28 cellular contexts compared by ENCODE assay signal in genomic region chr17:73356561-73357170, GRCh38. TPM values are rescaled to one million over a fixed set of nuclear protein-coding genes. Genes with fewer than 3 reads are reported as not detected.
DNase-seq lines count a peak whose midpoint lies in the region; FAIRE-seq and TF ChIP-seq lines count a peak whose summit lies in the region.
"Had no signal": no experiment of that assay in that cellular context is flagged by ENCODE, and none has a peak within 500 bp of the region (broad histone marks: within the 10 kb centered on the region; RNA-seq: fewer than 3 reads in every experiment).

No MANE protein-coding gene starts in this region.

- H2AFZ ChIP-seq in H1 (ENCODE audit: low read length) (no peak overlapping the region), PC-9 (no peak overlapping the region)
- H2AFZ ChIP-seq: GM23338 had no signal

- H3K9ac ChIP-seq in H1 (replicated peaks in 1 of 4; ENCODE audit: extremely low read depth in 1 of 4, low read depth in 3 of 4, low read length in 3 of 4) = no peak overlapping the region

- H3K27me3 ChIP-seq in breast epithelium (no peaks in the 10 kb centered on the region), H1 (replicated peaks in 1 of 4; ENCODE audit: control insufficient read depth in 3 of 4, extremely low read depth in 1 of 4, insufficient read depth in 3 of 4, low read length in 3 of 4) (no peaks in the 10 kb centered on the region), transverse colon (no peaks in the 10 kb centered on the region), PC-9 (ENCODE audit: insufficient read depth, low read depth) (no peaks in the 10 kb centered on the region)
- H3K27me3 ChIP-seq: MG63, SJSA1, tibial artery had no signal

- intact Hi-C loops in breast epithelium (cut with DNase I; ENCODE audit: low total_unique reads) (no loop called here), MCF 10A (cut with micrococcal nuclease) (no loop called here), transverse colon (cut with DNase I; ENCODE audit: low total_unique reads) (no loop called here), PC-9 (cut with micrococcal nuclease; ENCODE audit: unreplicated experiment) (no loop called here)

- no peak overlapping the region for H2BK20ac ChIP-seq in H1 (ENCODE audit: low read length)

- CTCF ChIA-PET in MCF 10A (lab: Yijun Ruan, JAX) = interaction anchor here (0.7 to 1.5 kb wide), 4 partner anchors 8 to 47 kb away, joined by 3 to 8 read pairs (median 4); no protein-coding TSS in a partner anchor
- CTCF ChIA-PET in H1 (lab: Charles Lee; ENCODE audit: partially characterized antibody) = interaction anchor here (1.2 to 3.0 kb wide), 7 partner anchors 9 to 100 kb away, joined by 4 to 11 read pairs (median 7); partner anchors contain the start of gene CDC42EP4
- CTCF ChIA-PET in PC-9 (lab: Charles Lee) = no interaction called here

- H3K4me1 Mint-ChIP-seq in MCF 10A (ENCODE audit: insufficient read depth, unreplicated experiment) (peaks cover 20% of the 10 kb centered on the region), nephron (peaks cover 16% of the 10 kb centered on the region)
- H3K4me1 Mint-ChIP-seq: activated naive CD8-positive, alpha-beta T cell treated with anti-CD3 and anti-CD28 coated beads, Interleukin-2, amount 10 ng/mL, durations not matched to agents 7 days and 5 days; CD8-positive, alpha-beta memory T cell; T-helper 17 cell had no signal

- TF ChIP-seq EP300 in H1 (IDR thresholded peaks at IDR 0.05; ENCODE audit: borderline replicate concordance in 1 of 2, low read depth in 2 of 2, low read length in 2 of 2) = no peak
- TF ChIP-seq EP300 in transverse colon (IDR thresholded peaks at IDR 0.05; ENCODE audit: low read depth) = no peak

- WGBS in H1 (ENCODE audit: extremely low coverage in 1 of 2, insufficient coverage in 1 of 2, insufficient read length in 1 of 2, insufficient replicate concordance in 2 of 2, low coverage in 1 of 2, low lambda C conversion rate in 2 of 2, missing lambda C conversion rate in 1 of 2), 2 experiments = 89% methylated on average over 8 of the region's 8 CpGs; no CpG with 5 or more reads in 1 of the 2 experiments
- WGBS in transverse colon (ENCODE audit: low coverage in 1 of 2), 2 donors = 80% methylated on average over 8 of the region's 8 CpGs; no CpG with 5 or more reads in 1 of the 2 donors

- H3K9me3 Mint-ChIP-seq in MCF 10A (ENCODE audit: unreplicated experiment) = no peaks in the 10 kb centered on the region
- H3K9me3 Mint-ChIP-seq in nephron = no peaks in the 10 kb centered on the region
- H3K9me3 Mint-ChIP-seq: activated naive CD8-positive, alpha-beta T cell treated with anti-CD3 and anti-CD28 coated beads, Interleukin-2, amount 10 ng/mL, durations not matched to agents 7 days and 5 days; CD8-positive, alpha-beta memory T cell; GM23338 had no signal

- no peaks in the 10 kb centered on the region for H3K79me2 ChIP-seq in H1 (ENCODE audit: control insufficient read depth in 1 of 2, insufficient read depth in 2 of 2, low read length in 2 of 2)
- no peaks in the 10 kb centered on the region for H3K79me2 ChIP-seq in PC-9 (ENCODE audit: low read depth)

- no peak overlapping the region for H2BK5ac ChIP-seq in H1 (ENCODE audit: low read depth, low read length)

- H3F3A ChIP-seq in PC-9 (ENCODE audit: insufficient read depth, low read depth) = 0 out of 2 replicates have a peak, but pooled peaks cover 7% of the 10 kb centered on the region

- FAIRE-seq in H1 (lab: Jason Lieb, UNC) = no peak
- FAIRE-seq: GM18507, K562, keratinocyte had no signal

- H3K79me1 ChIP-seq in H1 (ENCODE audit: low read depth, low read length) = no peaks in the 10 kb centered on the region

- H4K20me1 ChIP-seq in H1 (replicated peaks in 1 of 2; ENCODE audit: control insufficient read depth in 1 of 2, insufficient read depth in 2 of 2, low read length in 2 of 2) = no peaks in the 10 kb centered on the region
- H4K20me1 ChIP-seq in PC-9 (ENCODE audit: insufficient read depth) = no peaks in the 10 kb centered on the region

- H3K27me3 Mint-ChIP-seq in MCF 10A (ENCODE audit: insufficient read depth, unreplicated experiment) (no peaks in the 10 kb centered on the region), nephron (ENCODE audit: low read depth) (no peaks in the 10 kb centered on the region)
- H3K27me3 Mint-ChIP-seq: activated naive CD8-positive, alpha-beta T cell treated with anti-CD3 and anti-CD28 coated beads, Interleukin-2, amount 10 ng/mL, durations not matched to agents 7 days and 5 days; CD8-positive, alpha-beta memory T cell; T-helper 17 cell had no signal

- no peak for TF ChIP-seq RAD21 in H1 (IDR thresholded peaks at IDR 0.05 in 1 of 2, conservative IDR thresholded peaks at IDR 0.05 in 1 of 2; ENCODE audit: low read depth in 2 of 2, low read length in 2 of 2)

- H3K4me3 Mint-ChIP-seq in MCF 10A (ENCODE audit: unreplicated experiment) = no peak overlapping the region
- H3K4me3 Mint-ChIP-seq in nephron = no peak overlapping the region
- H3K4me3 Mint-ChIP-seq: activated naive CD8-positive, alpha-beta T cell treated with anti-CD3 and anti-CD28 coated beads, Interleukin-2, amount 10 ng/mL, durations not matched to agents 7 days and 5 days; CD8-positive, alpha-beta memory T cell; GM23338; T-helper 17 cell had no signal

- no peak overlapping the region for H4K8ac ChIP-seq in H1 (ENCODE audit: extremely low read depth, insufficient read depth, low read length)

- H3K23ac ChIP-seq in H1 (ENCODE audit: insufficient read length) = no peak overlapping the region

- no peaks in the 10 kb centered on the region for H3K9me2 ChIP-seq in PC-9 (ENCODE audit: insufficient read depth)

- H3K18ac ChIP-seq in H1 (ENCODE audit: extremely low read depth, low read length) = no peak overlapping the region

- TF ChIP-seq POLR2A in breast epithelium (IDR thresholded peaks at IDR 0.05) (no peak), H1 (IDR thresholded peaks at IDR 0.05; ENCODE audit: control extremely low read depth in 1 of 2, low read depth in 2 of 2, low read length in 2 of 2) (no peak), transverse colon (IDR thresholded peaks at IDR 0.05) (no peak)

- in situ Hi-C loops in transverse colon (cut with MboI; ENCODE audit: low pct_ligation_motif_present in 1 of 4, low pct_unique_long_range_greater_than_20kb in 1 of 4, low sequenced_read_pairs in 3 of 4) = loop anchor here in 3 of 4 donors (25.0 kb wide), 2 partner anchors 619 to 794 kb away; no protein-coding TSS in a partner anchor

- H3K4me2 ChIP-seq in H1 (ENCODE audit: insufficient read depth in 1 of 2, low read depth in 2 of 2, low read length in 2 of 2) (no peak overlapping the region), PC-9 (no peak overlapping the region)
- H3K4me2 ChIP-seq: GM23338 had no signal

- no peak overlapping the region for H3K4ac ChIP-seq in H1 (replicated peaks; ENCODE audit: insufficient read length, low read depth, low read length)

- H2BK120ac ChIP-seq in H1 (replicated peaks; ENCODE audit: low read depth, low read length) = no peak overlapping the region

- H3K36me3 ChIP-seq in breast epithelium = no peaks in the 10 kb centered on the region
- H3K36me3 ChIP-seq in H1 (ENCODE audit: control insufficient read depth in 2 of 4, insufficient read depth in 4 of 4, low read length in 3 of 4) = no peaks in the 10 kb centered on the region
- no peaks in the 10 kb centered on the region for H3K36me3 ChIP-seq in transverse colon
- H3K36me3 ChIP-seq in PC-9 (ENCODE audit: low read depth) = no peaks in the 10 kb centered on the region
- H3K36me3 ChIP-seq: MG63, SJSA1, tibial artery had no signal

- no peak overlapping the region for H4K91ac ChIP-seq in H1 (replicated peaks; ENCODE audit: insufficient read length, low read length)

- POLR2A ChIA-PET in MCF 10A (lab: Yijun Ruan, JAX) (interaction anchor here (0.9 to 1.8 kb wide), 7 partner anchors 15 to 89 kb away, joined by 3 to 7 read pairs (median 4); no protein-coding TSS in a partner anchor), H1 (lab: Charles Lee; ENCODE audit: partially characterized antibody) (interaction anchor here (1.3 to 2.3 kb wide), 4 partner anchors 14 to 100 kb away, joined by 3 to 10 read pairs (median 6); partner anchors contain the start of gene CDC42EP4), PC-9 (lab: Charles Lee; ENCODE audit: unreplicated experiment) (no interaction called here)

- no peak overlapping the region for H3K27ac Mint-ChIP-seq in MCF 10A (ENCODE audit: low read depth, unreplicated experiment)
- H3K27ac Mint-ChIP-seq in nephron = peak overlapping the region in 2 of 3 experiments; percentile 35 to 67
- H3K27ac Mint-ChIP-seq: activated naive CD8-positive, alpha-beta T cell treated with anti-CD3 and anti-CD28 coated beads, Interleukin-2, amount 10 ng/mL, durations not matched to agents 7 days and 5 days; GM23338; T-helper 17 cell had no signal

- H3K56ac ChIP-seq in H1 (replicated peaks; ENCODE audit: insufficient read length, low read depth, low read length) = no peak overlapping the region

- H3K4me3 ChIP-seq in breast epithelium (no peak overlapping the region), H1 (ENCODE audit: extremely low read depth in 1 of 4, insufficient read depth in 2 of 4, low read depth in 3 of 4, low read length in 4 of 4) (no peak overlapping the region), transverse colon (no peak overlapping the region), PC-9 (no peak overlapping the region)
- H3K4me3 ChIP-seq: coronary artery, GM23338, K562, MG63, SJSA1, tibial artery had no signal

- H2BK15ac ChIP-seq in H1 (ENCODE audit: low read length) = no peak overlapping the region; the same call in 1 of the 2 replicates

- H3K4me1 ChIP-seq in breast epithelium (peaks cover 6 to 14% of the 10 kb centered on the region in 2 donors), H1 (replicated peaks in 1 of 4; ENCODE audit: control insufficient read depth in 3 of 4, insufficient read depth in 4 of 4, low read length in 3 of 4) (peaks cover 4 to 23% (median 18%) of the 10 kb centered on the region in 4 experiments), transverse colon (peaks cover 0 to 20% (median 2%) of the 10 kb centered on the region in 4 donors), PC-9 (replicated peaks; ENCODE audit: insufficient read depth) (peaks cover 11% of the 10 kb centered on the region)

- H2AK5ac ChIP-seq in H1 (ENCODE audit: low read depth, low read length) = no peak overlapping the region

- DNase-seq in breast epithelium (ENCODE audit: low spot score in 2 of 2) (no peak), MCF 10A (ENCODE audit: unreplicated experiment) (no peak), H1 (ENCODE audit: low read depth in 1 of 2, low spot score in 2 of 2) (no peak), transverse colon (no peak), PC-9 (no peak), NCI-H1048 (lab: John Stamatoyannopoulos, UW) (no peak), NCI-H69 (lab: John Stamatoyannopoulos, UW) (no peak)
- DNase-seq: 8988T; activated CD4-positive, alpha-beta T cell treated with anti-CD3 and anti-CD28 coated beads for 1 hour; activated effector memory CD4-positive, alpha-beta T cell treated with anti-CD3 and anti-CD28 coated beads, Interleukin-2, amount 50 U/mL, for 16 hours; activated naive CD8-positive, alpha-beta T cell treated with anti-CD3 and anti-CD28 coated beads, Interleukin-2, amount 10 ng/mL, durations not matched to agents 7 days and 5 days; AML-193; CD8-positive, alpha-beta memory T cell; NCI-H1417; occipital lobe; retina; stimulated activated CD4-positive, alpha-beta T cell treated with anti-CD3 and anti-CD28 coated beads, Interleukin-4, amount 100 ng/mL, for 24 hours; stimulated activated naive CD8-positive, alpha-beta T cell treated with anti-CD3 and anti-CD28 coated beads, Interleukin-15, Interleukin-2, amounts not matched to agents 100 U/mL and 50 U/mL, for 24 hours; T-helper 17 cell; tibial artery had no signal

- no peaks in the 10 kb centered on the region for H3K9me3 ChIP-seq in breast epithelium
- no peaks in the 10 kb centered on the region for H3K9me3 ChIP-seq in H1 (ENCODE audit: insufficient read depth in 2 of 2, low read depth in 1 of 2, low read length in 1 of 2)
- no peaks in the 10 kb centered on the region for H3K9me3 ChIP-seq in transverse colon
- H3K9me3 ChIP-seq in PC-9 (ENCODE audit: insufficient read depth, low read depth) = no peaks in the 10 kb centered on the region
- H3K9me3 ChIP-seq: MG63, SJSA1, tibial artery had no signal

- H3K36me3 Mint-ChIP-seq in MCF 10A (ENCODE audit: insufficient read depth, unreplicated experiment) (no peaks in the 10 kb centered on the region), nephron (ENCODE audit: low read depth) (peaks cover 3% of the 10 kb centered on the region)
- H3K36me3 Mint-ChIP-seq: activated naive CD8-positive, alpha-beta T cell treated with anti-CD3 and anti-CD28 coated beads, Interleukin-2, amount 10 ng/mL, durations not matched to agents 7 days and 5 days; CD8-positive, alpha-beta memory T cell had no signal

- peak overlapping the region; percentile 22 to 27 for H3K27ac ChIP-seq in breast epithelium
- H3K27ac ChIP-seq in H1 (ENCODE audit: low read depth, low read length) = no peak overlapping the region
- peak overlapping the region; percentile 48 to 77 (median 66) for H3K27ac ChIP-seq in transverse colon
- H3K27ac ChIP-seq in PC-9 = no peak overlapping the region
- H3K27ac ChIP-seq: coronary artery, tibial artery had no signal

- no peak overlapping the region for H3K14ac ChIP-seq in H1 (ENCODE audit: insufficient read length)

- TF ChIP-seq CTCF in breast epithelium (IDR thresholded peaks at IDR 0.05) = no peak
- TF ChIP-seq CTCF in MCF 10A (IDR thresholded peaks at IDR 0.05; ENCODE audit: unreplicated experiment) = no peak
- TF ChIP-seq CTCF in H1 (IDR thresholded peaks at IDR 0.05; ENCODE audit: control extremely low read depth in 1 of 3, insufficient read depth in 1 of 3, low read depth in 1 of 3, low read length in 3 of 3) = no peak
- TF ChIP-seq CTCF in nephron (IDR thresholded peaks at IDR 0.05; ENCODE audit: unreplicated experiment in 3 of 3) = no peak
- TF ChIP-seq CTCF in transverse colon (IDR thresholded peaks at IDR 0.05) = no peak
- no peak for TF ChIP-seq CTCF in PC-9 (conservative IDR thresholded peaks at IDR 0.05)

- H4K5ac ChIP-seq in H1 (ENCODE audit: insufficient read length, low read depth, low read length) = no peak overlapping the region

- BruUV-seq in MCF 10A (replicated peaks; lab: Mats Ljungman, UMichigan) = no TSS peak
- BruUV-seq in PC-9 (replicated peaks; lab: Mats Ljungman, UMichigan) = no TSS peak

- peak overlapping the region; percentile 68; the same call in 1 of the 2 replicates for H2BK12ac ChIP-seq in H1 (ENCODE audit: low read depth, low read length)

- peaks cover 2% of the 10 kb centered on the region; the same call in 1 of the 2 replicates for H3K23me2 ChIP-seq in H1 (ENCODE audit: low read depth, low read length)

RNA-seq across cellular contexts. Expression of gene CDC42EP4, which starts 44.9 kb away (rescaled TPM):
- total RNA-seq in breast epithelium = 100 to 1,000 TPM in 2 of 3 donors, 10 to 100 TPM in 1; 71.0 to 141 (median 112) TPM
- total RNA-seq in MCF 10A (2022) = 11.0 and 12.2 TPM in 2 replicates
- total RNA-seq in H1 (2021; fragmentation: NEBNext Ultra II Directional; extraction: Animal tissue kit (Norgen Biotek cat#: 25700)) = 12.6 and 13.1 TPM in 2 replicates
- polyA plus RNA-seq in H1 (2011; rRNA removed) = 8.8 and 13.9 TPM in 2 replicates
- polyA plus RNA-seq in H1 (2011; cell fraction: cytosol; rRNA removed) = 10.7 TPM
- polyA plus RNA-seq in H1 (2011; cell fraction: nucleus; rRNA removed) = 12.2 TPM
- polyA plus RNA-seq in H1 (2012, experiment 1 of 2) = 8.2 to 11.6 TPM (median 10.3 TPM) in 4 replicates
- polyA plus RNA-seq in H1 (2012, experiment 2 of 2) = 11.4 TPM
- 6.2 TPM for polyA plus RNA-seq in H1 (2013, experiment 1 of 2)
- polyA plus RNA-seq in H1 (2013, experiment 2 of 2) = 6.5 TPM
- 10.9 and 12.7 TPM in 2 replicates for polyA minus RNA-seq in H1 (2011; rRNA and poly(A)+ RNA removed)
- polyA minus RNA-seq in H1 (2011; cell fraction: cytosol; rRNA and poly(A)+ RNA removed) = 13.9 TPM
- 19.5 TPM for polyA minus RNA-seq in H1 (2011; cell fraction: nucleus; rRNA and poly(A)+ RNA removed)
- 10 to 100 TPM; 54.9 to 75.6 (median 69.6) TPM for total RNA-seq in transverse colon
- 48.4 and 52.0 TPM in 2 replicates for total RNA-seq in PC-9 (2021)

Comparison
In these comparisons a context has a peak if more than half of its experiments do, and no peak if none do; other contexts are left out.
1. H3K27ac ChIP-seq: peak in breast epithelium (2 of 2) and transverse colon (4 of 4); none in H1 (single experiment) and PC-9 (single experiment).